In the genomic region with DNA sequence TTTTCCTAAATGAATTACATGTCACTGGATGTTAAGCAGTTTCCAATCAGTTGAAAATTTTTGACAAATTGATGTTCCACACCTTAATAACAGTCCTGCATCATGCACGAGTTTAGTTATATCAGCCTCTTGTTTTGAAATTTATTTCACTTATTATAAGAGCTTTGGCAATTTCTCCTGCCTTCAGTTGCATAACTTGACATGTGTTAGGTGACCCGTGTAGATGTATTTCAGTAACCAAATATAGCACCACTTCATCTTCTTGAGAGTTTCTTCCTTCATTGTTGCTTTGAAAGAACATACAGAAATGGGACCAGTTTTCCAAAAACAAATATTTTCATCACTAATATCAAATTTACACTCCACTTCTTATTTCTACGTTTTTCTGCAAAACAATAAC, we compare ENCODE assay signal across 24 cellular contexts.
"Had no signal": no experiment of that assay in that cellular context is flagged by ENCODE, and none has a peak within 500 bp of the region (broad histone marks: within the 10 kb centered on the region; RNA-seq: fewer than 3 reads in every experiment).

No MANE protein-coding gene starts in this region.

- DNase-seq: naive thymus-derived CD8-positive, alpha-beta T cell; nephron progenitor cell; nucleus accumbens; pancreas; right cardiac atrium; right lobe of liver; small intestine; stimulated activated CD4-positive, alpha-beta T cell treated with anti-CD3 and anti-CD28 coated beads, Interleukin-15, amount 100 ng/mL, for 24 hours; stimulated activated CD4-positive, alpha-beta T cell treated with anti-CD3 and anti-CD28 coated beads, Interleukin-2, amount 100 ng/mL, for 24 hours; stimulated activated CD4-positive, alpha-beta T cell treated with anti-CD3 and anti-CD28 coated beads, Interleukin-2, amount 100 ng/mL, for 48 hours; stimulated activated CD4-positive, alpha-beta T cell treated with anti-CD3 and anti-CD28 coated beads, Interleukin-4, amount 100 ng/mL, for 24 hours; stimulated activated naive B cell treated with anti-CD40 and anti-IgM and Interleukin-4, amounts not matched to agents 10 μg/mL and 1 μg/mL and 100 μg/mL, for 72 hours; stimulated activated naive CD4-positive, alpha-beta T cell treated with Interleukin-2 at 50 U/mL for 16 hours; stomach; thyroid gland; trophoblast cell; upper lobe of left lung had no signal

- H3K4me1 ChIP-seq: pancreas, prostate gland, stomach, thyroid gland, tibial nerve, upper lobe of left lung, vagina had no signal

- ATAC-seq: naive thymus-derived CD8-positive, alpha-beta T cell; natural killer cell treated with Interleukin-12 subunit alpha and Interleukin-12 subunit beta and Interleukin-15 and Interleukin-18, amount 100 ng/mL, for 72 hours; pancreas; right cardiac atrium; right lobe of liver; stimulated activated effector memory CD8-positive, alpha-beta T cell treated with anti-CD3 and anti-CD28 coated beads, Interleukin-12 subunit alpha, Interleukin-12 subunit beta, amount 100 ng/mL, for 72 hours; stimulated activated naive B cell treated with anti-CD40 and anti-IgM and Interleukin-4, amounts not matched to agents 10 μg/mL and 1 μg/mL and 100 μg/mL, for 72 hours had no signal

- H3K9me3 ChIP-seq: neutrophil, pancreas, prostate gland, right lobe of liver, stomach, thoracic aorta, thyroid gland, upper lobe of left lung, vagina had no signal

- H3K27ac ChIP-seq: neutrophil, pancreas, prostate gland, right lobe of liver, stomach, thoracic aorta, thyroid gland, tibial nerve, upper lobe of left lung, vagina had no signal

- H3K36me3 ChIP-seq: neutrophil, pancreas, prostate gland, right lobe of liver, stomach, thoracic aorta, thyroid gland, tibial nerve, upper lobe of left lung, vagina had no signal

- H3K27me3 ChIP-seq: neutrophil, pancreas, right lobe of liver, stomach, thyroid gland, tibial nerve, upper lobe of left lung, vagina had no signal

- H3K4me3 ChIP-seq: pancreas, prostate gland, right lobe of liver, stomach, thoracic aorta, thyroid gland, tibial nerve, upper lobe of left lung, vagina had no signal
